ENCODE assay signal across 13 cellular contexts in genomic region chr1:232579958-232580705, GRCh38. TPM values are rescaled to one million over a fixed set of nuclear protein-coding genes. Genes with fewer than 3 reads are reported as not detected.
DNase-seq lines count a peak whose midpoint lies in the region; ATAC-seq and TF ChIP-seq lines count a peak whose summit lies in the region.
"Had no signal": no experiment of that assay in that cellular context is flagged by ENCODE, and none has a peak within 500 bp of the region (broad histone marks: within the 10 kb centered on the region; RNA-seq: fewer than 3 reads in every experiment).

No MANE protein-coding gene starts in this region.

- no peaks in the 10 kb centered on the region for H3K36me3 Mint-ChIP-seq in activated T-cell treated with anti-CD3 and anti-CD28 coated beads, Interleukin-2, amount 50 U/mL, for 4 hours (ENCODE audit: insufficient read depth)

- H3K9me3 ChIP-seq in esophagus muscularis mucosa = no peaks in the 10 kb centered on the region

- peak; percentile 66 to 89 for ATAC-seq in activated T-cell treated with anti-CD3 and anti-CD28 coated beads, Interleukin-2, amount 50 U/mL, for 4 hours
- peak; percentile 75 for ATAC-seq in stimulated activated naive CD8-positive, alpha-beta T cell treated with anti-CD3 and anti-CD28 coated beads, Interleukin-15, Interleukin-2, amounts not matched to agents 100 U/mL and 50 U/mL, for 24 hours
- no peak for ATAC-seq in HG03521 (IDR thresholded peaks at IDR 0.05; ENCODE audit: unreplicated experiment)

- no peak overlapping the region for H3K4me3 ChIP-seq in esophagus muscularis mucosa

- intact Hi-C loops in esophagus muscularis mucosa (cut with DNase I) = no loop called here

- no peaks in the 10 kb centered on the region for H3K36me3 ChIP-seq in esophagus muscularis mucosa

- no peaks in the 10 kb centered on the region for H3K27me3 ChIP-seq in esophagus muscularis mucosa

- no peaks in the 10 kb centered on the region for H3K27me3 Mint-ChIP-seq in activated T-cell treated with anti-CD3 and anti-CD28 coated beads, Interleukin-2, amount 50 U/mL, for 4 hours (ENCODE audit: low read depth)
- H3K27me3 Mint-ChIP-seq: type B pancreatic cell had no signal

- no peak for TF ChIP-seq CTCF in esophagus muscularis mucosa (IDR thresholded peaks at IDR 0.05)

- TF ChIP-seq POLR2A in esophagus muscularis mucosa (IDR thresholded peaks at IDR 0.05; ENCODE audit: low read depth) = no peak

- peaks cover 48% of the 10 kb centered on the region for H3K4me1 Mint-ChIP-seq in activated T-cell treated with anti-CD3 and anti-CD28 coated beads, Interleukin-2, amount 50 U/mL, for 4 hours (ENCODE audit: low read depth)

- peaks cover 20 to 58% (median 52%) of the 10 kb centered on the region in 4 donors for H3K4me1 ChIP-seq in esophagus muscularis mucosa

- TF ChIP-seq EP300 in esophagus muscularis mucosa (IDR thresholded peaks at IDR 0.05) = no peak

- no peaks in the 10 kb centered on the region for H3K9me3 Mint-ChIP-seq in activated T-cell treated with anti-CD3 and anti-CD28 coated beads, Interleukin-2, amount 50 U/mL, for 4 hours

- peak overlapping the region in 3 of 4 donors; percentile 9 to 16 (median 11) for H3K27ac ChIP-seq in esophagus muscularis mucosa (replicated peaks in 1 of 4)

- no peak for DNase-seq in activated T-cell treated with anti-CD3 and anti-CD28 coated beads, Interleukin-2, amount 50 U/mL, for 4 hours
- DNase-seq in activated T-cell treated with anti-CD3 and anti-CD28 coated beads, Interleukin-2, amount 50 U/mL, for 1 hour = no peak
- DNase-seq in RPMI7951 (ENCODE audit: low read depth) = peak; percentile 55
- no peak for DNase-seq in esophagus muscularis mucosa (ENCODE audit: extremely low spot score)
- no peak for DNase-seq in stimulated activated naive CD8-positive, alpha-beta T cell treated with anti-CD3 and anti-CD28 coated beads, Interleukin-15, Interleukin-2, amounts not matched to agents 100 U/mL and 50 U/mL, for 24 hours
- DNase-seq in NCI-H2107 (lab: John Stamatoyannopoulos, UW) = no peak
- no peak for DNase-seq in cerebellum (ENCODE audit: low spot score)
- DNase-seq: DMS153; effector CD8-positive, alpha-beta T cell; occipital lobe; stimulated activated CD4-positive, alpha-beta T cell treated with anti-CD3 and anti-CD28 coated beads, Interleukin-12 subunit alpha, Interleukin-12 subunit beta, amount 100 ng/mL, for 4 hours had no signal

- H3K4me3 Mint-ChIP-seq in activated T-cell treated with anti-CD3 and anti-CD28 coated beads, Interleukin-2, amount 50 U/mL, for 4 hours = no peak overlapping the region
- H3K4me3 Mint-ChIP-seq: type B pancreatic cell had no signal

- WGBS in esophagus muscularis mucosa = 85% methylated on average over 3 of the region's 3 CpGs

RNA-seq across cellular contexts. Expression of gene SIPA1L2, which starts 49.8 kb away (rescaled TPM):
- total RNA-seq in activated T-cell treated with anti-CD3 and anti-CD28 coated beads, Interleukin-2, amount 50 U/mL, for 4 hours = 10 to 100 TPM in 1 of 3 donors, 1 to 10 TPM in 2; 5.3 to 13.8 (median 6.7) TPM
- 12.9 and 21.0 TPM in 2 replicates for total RNA-seq in RPMI7951 (2014; rRNA removed; shearing (Covaris generic))
- 10 to 100 TPM; 37.4 to 59.0 (median 43.0) TPM for total RNA-seq in esophagus muscularis mucosa
- total RNA-seq in cerebellum = 96.5 TPM
